8 cellular contexts compared by ENCODE assay signal in the genomic region with DNA sequence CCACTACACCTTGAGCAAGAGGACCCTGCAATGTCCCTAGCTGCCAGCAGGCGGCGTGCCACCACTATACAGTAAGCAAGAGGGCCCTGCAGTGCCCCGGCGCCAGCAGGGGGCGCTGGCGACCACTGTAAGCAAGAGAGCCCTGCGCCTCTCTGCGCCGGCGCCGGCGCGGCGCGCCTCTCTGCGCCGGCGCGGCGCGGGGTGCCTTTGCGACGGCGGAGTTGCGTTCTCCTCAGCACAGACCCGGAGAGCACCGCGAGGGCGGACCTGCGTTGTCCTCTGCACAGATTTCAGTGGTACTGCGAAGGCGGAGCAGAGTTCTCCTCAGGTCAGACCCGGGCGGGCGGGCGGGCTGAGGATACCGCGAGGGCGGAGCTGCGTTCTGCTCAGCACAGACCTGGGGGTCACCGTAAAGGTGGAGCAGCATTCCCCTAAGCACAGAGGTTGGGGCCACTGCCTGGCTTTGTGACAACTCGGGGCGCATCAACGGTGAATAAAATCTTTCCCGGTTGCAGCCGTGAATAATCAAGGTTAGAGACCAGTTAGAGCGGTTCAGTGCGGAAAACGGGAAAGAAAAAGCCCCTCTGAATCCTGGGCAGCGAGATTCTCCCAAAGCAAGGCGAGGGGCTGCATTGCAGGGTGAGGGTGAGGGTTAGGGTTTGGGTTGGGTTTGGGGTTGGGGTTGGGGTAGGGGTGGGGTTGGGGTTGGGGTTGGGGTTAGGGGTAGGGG. TPM values are rescaled to one million over a fixed set of nuclear protein-coding genes. Genes with fewer than 3 reads are reported as not detected.
DNase-seq lines count a peak whose midpoint lies in the region; ATAC-seq and TF ChIP-seq lines count a peak whose summit lies in the region.
"Not testable (repeated sequence)": the region's sequence is repeated elsewhere in the genome, so short reads cannot be mapped to it uniquely, and the experiment has no call there.

No MANE protein-coding gene starts in this region.

- H3K36me3 ChIP-seq in adipocyte (ENCODE audit: control insufficient read depth, insufficient read depth, low read length, severe bottlenecking); lower lobe of right lung: not testable (repeated sequence)
- H3K36me3 ChIP-seq in spleen, result peaks cover 0 to 12% (median 4%) of the 10 kb centered on the region in 6 donors

- POLR2A ChIA-PET in activated B cell treated with CpG ODN at 0.5 μM for 24 hours (lab: Charles Lee), result interaction anchor here (0.6 kb wide), 2 partner anchors 9 to 97 kb away, joined by 3 to 5 read pairs; no protein-coding TSS in a partner anchor

- not testable (repeated sequence) for H3K4me3 Mint-ChIP-seq in activated B cell treated with CpG ODN at 0.5 μM for 24 hours

- not testable (repeated sequence) for H3K9ac ChIP-seq in adipocyte (ENCODE audit: low read length)

- not testable (repeated sequence) for ATAC-seq in activated B cell treated with CpG ODN at 0.5 μM for 24 hours (ENCODE audit: low read depth)
- peak in 1 of 2 donors; percentile 39 for ATAC-seq in lower lobe of right lung

- peaks cover 13% of the 10 kb centered on the region for H3K4me1 Mint-ChIP-seq in activated B cell treated with CpG ODN at 0.5 μM for 24 hours

- H3K9me3 ChIP-seq in adipocyte (ENCODE audit: control insufficient read depth, low read length); lower lobe of right lung; spleen: not testable (repeated sequence)

- H3K27me3 ChIP-seq in adipocyte (replicated peaks; ENCODE audit: control insufficient read depth, insufficient read depth, low read length); lower lobe of right lung (ENCODE audit: low read depth); spleen (replicated peaks in 1 of 7): not testable (repeated sequence)

- TF ChIP-seq CTCF in 22Rv1 (IDR thresholded peaks at IDR 0.05), result peak; percentile 97
- peak; percentile 61 for TF ChIP-seq CTCF in GM12874 (IDR thresholded peaks at IDR 0.05; ENCODE audit: insufficient read depth, low read depth, low read length)
- TF ChIP-seq CTCF in LNCAP (IDR thresholded peaks at IDR 0.05), result peak; percentile 67
- not testable (repeated sequence) for TF ChIP-seq CTCF in activated B cell treated with CpG ODN at 0.5 μM for 24 hours (IDR thresholded peaks at IDR 0.05); fibroblast of mammary gland (conservative IDR thresholded peaks at IDR 0.05; ENCODE audit: control insufficient read depth, insufficient read depth, low read depth, low read length)
- TF ChIP-seq CTCF in lower lobe of right lung (IDR thresholded peaks at IDR 0.05), result peak; percentile 36
- TF ChIP-seq CTCF in spleen (IDR thresholded peaks at IDR 0.05 in 8 of 11, conservative IDR thresholded peaks at IDR 0.05 in 3 of 11), result peak in 9 of 11 experiments; percentile 19 to 70 (median 45)

- peak overlapping the region; percentile 77 for H3K27ac ChIP-seq in 22Rv1
- not testable (repeated sequence) for H3K27ac ChIP-seq in lower lobe of right lung, spleen

- peak; percentile 44 for DNase-seq in activated B cell treated with CpG ODN at 0.5 μM for 24 hours
- DNase-seq in adipocyte (ENCODE audit: low read depth), result peak; percentile 56
- DNase-seq in fibroblast of mammary gland (ENCODE audit: low read depth), result peak; percentile 59
- DNase-seq in lower lobe of right lung, result peak; percentile 84
- peak; percentile 85 for DNase-seq in spleen

- H3K4me1 ChIP-seq in adipocyte (ENCODE audit: control insufficient read depth, insufficient read depth, low read length); lower lobe of right lung: not testable (repeated sequence)
- peaks cover 0 to 11% (median 1%) of the 10 kb centered on the region in 6 donors for H3K4me1 ChIP-seq in spleen

- not testable (repeated sequence) for H3K27ac Mint-ChIP-seq in activated B cell treated with CpG ODN at 0.5 μM for 24 hours

- not testable (repeated sequence) for H3K9me3 Mint-ChIP-seq in activated B cell treated with CpG ODN at 0.5 μM for 24 hours

- not testable (repeated sequence) for TF ChIP-seq POLR2A in spleen (IDR thresholded peaks at IDR 0.05)

- intact Hi-C loops in activated B cell treated with CpG ODN at 0.5 μM for 24 hours (cut with micrococcal nuclease), result loop anchor here (2.0 kb wide), 1 partner anchor 99 kb away; no protein-coding TSS in a partner anchor
- intact Hi-C loops in lower lobe of right lung (cut with DNase I); spleen (cut with DNase I; ENCODE audit: low total_unique reads): not testable (repeated sequence)

- not testable (repeated sequence) for H3K36me3 Mint-ChIP-seq in activated B cell treated with CpG ODN at 0.5 μM for 24 hours (ENCODE audit: low read depth)

- H3K4me3 ChIP-seq in adipocyte (ENCODE audit: low read length); fibroblast of mammary gland (ENCODE audit: control insufficient read depth, low read depth, low read length); lower lobe of right lung: not testable (repeated sequence)
- peak overlapping the region in 1 of 8 donors; percentile 35 for H3K4me3 ChIP-seq in spleen

- not testable (repeated sequence) for H3K27me3 Mint-ChIP-seq in activated B cell treated with CpG ODN at 0.5 μM for 24 hours

- CTCF ChIA-PET in activated B cell treated with CpG ODN at 0.5 μM for 24 hours (lab: Charles Lee), result not testable (repeated sequence)

- WGBS in spleen, 5 donors, result 85 to 99% (median 91%) methylated on average over 23 to 51 of the region's 51 CpGs

RNA-seq across cellular contexts. Expression of a gene that starts 24.9 kb away (rescaled TPM):
- total RNA-seq in activated B cell treated with CpG ODN at 0.5 μM for 24 hours, result 39.8 and 47.1 TPM in 2 replicates
- total RNA-seq in lower lobe of right lung, result 28.9 TPM
- total RNA-seq in spleen, result 10 to 100 TPM; 12.1 to 29.5 (median 17.8) TPM
- 10 to 100 TPM; 10.5 to 13.9 (median 10.9) TPM for polyA plus RNA-seq in spleen
